20 cellular contexts compared by ENCODE assay signal in genomic region chr2:226077841-226078240, GRCh38.
"Had no signal": no experiment of that assay in that cellular context is flagged by ENCODE, and none has a peak within 500 bp of the region (broad histone marks: within the 10 kb centered on the region; RNA-seq: fewer than 3 reads in every experiment).

No MANE protein-coding gene starts in this region.

- H3K9ac ChIP-seq: neural progenitor cell had no signal

- H3K9me3 ChIP-seq: left ventricle myocardium inferior, thoracic aorta, upper lobe of left lung had no signal

- H3K27ac ChIP-seq: left ventricle myocardium inferior, neural progenitor cell, thoracic aorta, upper lobe of left lung had no signal

- H3K36me3 Mint-ChIP-seq: activated naive CD4-positive, alpha-beta T cell treated with anti-CD3 and anti-CD28 coated beads, Interleukin-2, amount 50 U/mL, for 24 hours; immature natural killer cell; mesothelial cell of epicardium; naive thymus-derived CD8-positive, alpha-beta T cell had no signal

- DNase-seq: activated gamma-delta T cell treated with Interleukin-2 at 50 U/mL for 16 hours; activated T-cell treated with anti-CD3 and anti-CD28 coated beads, Interleukin-2, amount 50 U/mL, for 1 hour; aorta; central memory CD4-positive, alpha-beta T cell; effector memory CD4-positive, alpha-beta T cell; immature natural killer cell; kidney glomerular epithelial cell; left ventricle myocardium inferior; naive thymus-derived CD8-positive, alpha-beta T cell; retina; stimulated activated CD4-positive, alpha-beta T cell treated with anti-CD3 and anti-CD28 coated beads, Interleukin-4, amount 100 ng/mL, for 24 hours; stimulated activated naive CD4-positive, alpha-beta T cell treated with Interleukin-2 at 50 U/mL for 16 hours; T-helper 1 cell; upper lobe of left lung had no signal

- H3K36me3 ChIP-seq: left ventricle myocardium inferior, neural progenitor cell, thoracic aorta, upper lobe of left lung had no signal

- H2AFZ ChIP-seq: neural progenitor cell had no signal

- H3K27me3 Mint-ChIP-seq: progenitor cell of endocrine pancreas had no signal

- H3K27ac Mint-ChIP-seq: activated naive CD4-positive, alpha-beta T cell treated with anti-CD3 and anti-CD28 coated beads, Interleukin-2, amount 50 U/mL, for 24 hours; immature natural killer cell; naive thymus-derived CD8-positive, alpha-beta T cell; neural progenitor cell; progenitor cell of endocrine pancreas had no signal

- H3K9me3 Mint-ChIP-seq: activated naive CD4-positive, alpha-beta T cell treated with anti-CD3 and anti-CD28 coated beads, Interleukin-2, amount 50 U/mL, for 24 hours; mesothelial cell of epicardium; naive thymus-derived CD8-positive, alpha-beta T cell; neural progenitor cell had no signal

- H3K27me3 ChIP-seq: neural progenitor cell, upper lobe of left lung had no signal

- FAIRE-seq: TTC549 had no signal

- H3K4me3 Mint-ChIP-seq: activated naive CD4-positive, alpha-beta T cell treated with anti-CD3 and anti-CD28 coated beads, Interleukin-2, amount 50 U/mL, for 24 hours; immature natural killer cell; mesothelial cell of epicardium; naive thymus-derived CD8-positive, alpha-beta T cell; neural progenitor cell had no signal

- ATAC-seq: naive thymus-derived CD8-positive, alpha-beta T cell had no signal

- H3K4me2 ChIP-seq: neural progenitor cell had no signal

- H3K4me3 ChIP-seq: left ventricle myocardium inferior, neural progenitor cell, thoracic aorta, upper lobe of left lung had no signal

- H3K4me1 ChIP-seq: neural progenitor cell, upper lobe of left lung had no signal

- H3K4me1 Mint-ChIP-seq: activated naive CD4-positive, alpha-beta T cell treated with anti-CD3 and anti-CD28 coated beads, Interleukin-2, amount 50 U/mL, for 24 hours; immature natural killer cell; mesothelial cell of epicardium; naive thymus-derived CD8-positive, alpha-beta T cell; neural progenitor cell had no signal
